In genomic region chr18:28716321-28716720, GRCh38 we compare ENCODE assay signal across 28 cellular contexts.
"Had no signal": no experiment of that assay in that cellular context is flagged by ENCODE, and none has a peak within 500 bp of the region (broad histone marks: within the 10 kb centered on the region; RNA-seq: fewer than 3 reads in every experiment).

No MANE protein-coding gene starts in this region.

- H3K4me2 ChIP-seq: KMS-11 had no signal

- H3K9me3 ChIP-seq: body of pancreas, SJCRH30 had no signal

- H3K27me3 ChIP-seq: body of pancreas, SJCRH30 had no signal

- ATAC-seq: activated CD8-positive, alpha-beta T cell treated with anti-CD3 and anti-CD28 coated beads for 36 hours; activated T-cell treated with anti-CD3 and anti-CD28 coated beads, Interleukin-2, amount 50 U/mL, for 72 hours; activated T-helper 17 cell treated with anti-CD3 and anti-CD28 coated beads, Interleukin-2, amount 50 U/mL, for 72 hours; body of pancreas had no signal

- H3K27me3 Mint-ChIP-seq: activated CD4-positive, alpha-beta T cell treated with anti-CD3 and anti-CD28 coated beads, Interleukin-2, amount 10 ng/mL, durations not matched to agents 24 days and 14 days; activated CD8-positive, alpha-beta T cell treated with anti-CD3 and anti-CD28 coated beads for 36 hours; activated naive CD8-positive, alpha-beta T cell treated with anti-CD3 and anti-CD28 coated beads for 36 hours; activated T-helper 17 cell treated with anti-CD3 and anti-CD28 coated beads, Interleukin-2, amount 50 U/mL, for 72 hours had no signal

- H3K9ac ChIP-seq: KMS-11 had no signal

- H3K4me1 Mint-ChIP-seq: activated CD4-positive, alpha-beta T cell treated with anti-CD3 and anti-CD28 coated beads, Interleukin-2, amount 10 ng/mL, durations not matched to agents 24 days and 14 days; activated naive CD8-positive, alpha-beta T cell treated with anti-CD3 and anti-CD28 coated beads for 36 hours; activated T-helper 17 cell treated with anti-CD3 and anti-CD28 coated beads, Interleukin-2, amount 50 U/mL, for 72 hours had no signal

- H3K36me3 Mint-ChIP-seq: activated naive CD8-positive, alpha-beta T cell treated with anti-CD3 and anti-CD28 coated beads for 36 hours had no signal

- H3K36me3 ChIP-seq: SJCRH30, WERI-Rb-1 had no signal

- H3K4me1 ChIP-seq: body of pancreas, SJCRH30 had no signal

- H3K27ac Mint-ChIP-seq: activated CD4-positive, alpha-beta T cell treated with anti-CD3 and anti-CD28 coated beads, Interleukin-2, amount 10 ng/mL, durations not matched to agents 24 days and 14 days; activated CD8-positive, alpha-beta T cell treated with anti-CD3 and anti-CD28 coated beads for 36 hours; activated naive CD8-positive, alpha-beta T cell treated with anti-CD3 and anti-CD28 coated beads for 36 hours; activated T-cell treated with anti-CD3 and anti-CD28 coated beads, Interleukin-2, amount 50 U/mL, for 72 hours; activated T-helper 17 cell treated with anti-CD3 and anti-CD28 coated beads, Interleukin-2, amount 50 U/mL, for 72 hours had no signal

- H3K27ac ChIP-seq: body of pancreas, KMS-11, SJCRH30, SK-N-MC, WERI-Rb-1 had no signal

- H3K4me3 Mint-ChIP-seq: activated CD4-positive, alpha-beta T cell treated with anti-CD3 and anti-CD28 coated beads, Interleukin-2, amount 10 ng/mL, durations not matched to agents 24 days and 14 days; activated CD8-positive, alpha-beta T cell treated with anti-CD3 and anti-CD28 coated beads for 36 hours; activated naive CD8-positive, alpha-beta T cell treated with anti-CD3 and anti-CD28 coated beads for 36 hours; activated T-cell treated with anti-CD3 and anti-CD28 coated beads, Interleukin-2, amount 50 U/mL, for 72 hours; activated T-helper 17 cell treated with anti-CD3 and anti-CD28 coated beads, Interleukin-2, amount 50 U/mL, for 72 hours had no signal

- DNase-seq: activated CD4-positive, alpha-beta T cell treated with anti-CD3 and anti-CD28 coated beads for 1 hour; activated CD4-positive, alpha-beta T cell treated with anti-CD3 and anti-CD28 coated beads, Interleukin-2, amount 10 ng/mL, durations not matched to agents 24 days and 14 days; activated CD4-positive, alpha-beta T cell treated with anti-CD3 and anti-CD28 coated beads, Interleukin-2, amount 50 U/mL, for 4 hours; activated CD4-positive, CD25-positive, alpha-beta regulatory T cell; activated CD8-positive, alpha-beta T cell treated with anti-CD3 and anti-CD28 coated beads for 36 hours; activated effector memory CD4-positive, alpha-beta T cell treated with anti-CD3 and anti-CD28 coated beads, Interleukin-2, amount 50 U/mL, for 16 hours; activated naive CD4-positive, alpha-beta T cell; activated naive CD4-positive, alpha-beta T cell treated with anti-CD3 and anti-CD28 coated beads, Interleukin-2, amount 50 U/mL, for 16 hours; activated naive CD8-positive, alpha-beta T cell treated with anti-CD3 and anti-CD28 coated beads for 36 hours; activated T-cell treated with anti-CD3 and anti-CD28 coated beads, Interleukin-2, amount 50 U/mL, for 1 hour; activated T-cell treated with anti-CD3 and anti-CD28 coated beads, Interleukin-2, amount 50 U/mL, for 72 hours; body of pancreas; central memory CD4-positive, alpha-beta T cell; NCI-H1092 treated with DMSO at 0.1 percent for 48 hours; NCI-H1436; NCI-H1694 treated with DMSO at 0.1 percent for 48 hours; NCI-H2029 treated with DMSO at 0.1 percent for 48 hours; NCI-H345; NCI-H524 treated with DMSO at 0.1 percent for 48 hours; NCI-H748 treated with DMSO at 0.1 percent for 48 hours; NK-92 treated with Interleukin-12 subunit alpha and Interleukin-12 subunit beta, amount 100 ng/mL, for 24 hours; SHP77; SJCRH30; T1000; WERI-Rb-1 had no signal

- H3K4me3 ChIP-seq: body of pancreas, SJCRH30, SK-N-MC had no signal
